Comparison of ENCODE assay signal across 27 cellular contexts in the genomic region with DNA sequence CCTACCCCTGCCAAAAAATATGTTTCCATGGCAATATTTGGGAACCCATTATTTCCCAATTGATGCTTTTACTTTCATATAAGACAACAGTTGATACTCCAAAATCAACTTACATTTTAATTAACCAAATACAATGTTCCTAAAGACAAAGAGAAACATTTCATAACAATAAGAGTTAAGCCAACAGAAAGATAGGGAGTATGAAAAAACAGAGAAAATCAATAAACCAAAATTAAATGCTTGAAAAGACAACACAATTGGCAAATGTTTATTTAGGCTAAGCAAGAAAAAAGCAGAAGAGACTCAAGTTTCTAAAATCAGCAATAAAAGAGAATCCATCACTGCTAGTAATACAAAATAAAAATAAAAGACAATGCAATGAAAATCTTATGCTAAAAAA.
"Had no signal": no experiment of that assay in that cellular context is flagged by ENCODE, and none has a peak within 500 bp of the region (broad histone marks: within the 10 kb centered on the region; RNA-seq: fewer than 3 reads in every experiment).

No MANE protein-coding gene starts in this region.

- H3K9me3 ChIP-seq: colonic mucosa, esophagus squamous epithelium, gastrocnemius medialis, heart right ventricle, left lung, lower lobe of right lung had no signal

- H3K36me3 Mint-ChIP-seq: naive thymus-derived CD4-positive, alpha-beta T cell had no signal

- H3K4me1 ChIP-seq: colonic mucosa, esophagus squamous epithelium, gastrocnemius medialis, heart right ventricle, left lung, lower lobe of right lung had no signal

- DNase-seq: colonic mucosa; cortex of kidney; effector CD8-positive, alpha-beta T cell; effector memory CD8-positive, alpha-beta T cell; endodermal cell; erythroblast; esophagus squamous epithelium; foreskin fibroblast; foreskin melanocyte; gastrocnemius medialis; glutamatergic neuron; head of caudate nucleus; heart right ventricle; hippocampal formation; left cardiac atrium; left lung; left ventricle myocardium superior; lower lobe of right lung; mesenchymal stem cell; midbrain; naive thymus-derived CD4-positive, alpha-beta T cell had no signal

- H3K27ac Mint-ChIP-seq: dendritic cell treated with granulocyte-macrophage colony-stimulating factor and Interleukin-4, amounts not matched to agents 40 ng/mL and 50 ng/mL, for 4 days; effector memory CD8-positive, alpha-beta T cell; endodermal cell; naive thymus-derived CD4-positive, alpha-beta T cell had no signal

- H3K36me3 ChIP-seq: colonic mucosa, esophagus squamous epithelium, gastrocnemius medialis, heart right ventricle, left lung, lower lobe of right lung had no signal

- FAIRE-seq: endometrium, islet of Langerhans, keratinocyte had no signal

- H3K27ac ChIP-seq: colonic mucosa, epithelial cell of prostate, esophagus squamous epithelium, gastrocnemius medialis, heart right ventricle, left lung, lower lobe of right lung had no signal

- H3K4me3 Mint-ChIP-seq: dendritic cell treated with granulocyte-macrophage colony-stimulating factor and Interleukin-4, amounts not matched to agents 40 ng/mL and 50 ng/mL, for 4 days; effector memory CD8-positive, alpha-beta T cell; endodermal cell; naive thymus-derived CD4-positive, alpha-beta T cell had no signal

- ATAC-seq: effector memory CD8-positive, alpha-beta T cell; esophagus mucosa; gastrocnemius medialis; heart right ventricle; left cardiac atrium; left lung; left ventricle myocardium superior; lower lobe of right lung; naive thymus-derived CD4-positive, alpha-beta T cell had no signal

- H3K27me3 ChIP-seq: colonic mucosa had no signal

- H3K9me3 Mint-ChIP-seq: dendritic cell treated with granulocyte-macrophage colony-stimulating factor and Interleukin-4, amounts not matched to agents 40 ng/mL and 50 ng/mL, for 4 days; effector memory CD8-positive, alpha-beta T cell; endodermal cell; naive thymus-derived CD4-positive, alpha-beta T cell had no signal

- H3K4me1 Mint-ChIP-seq: endodermal cell had no signal

- H3K4me3 ChIP-seq: colonic mucosa, esophagus squamous epithelium, gastrocnemius medialis, heart right ventricle, left lung, lower lobe of right lung had no signal
